Comparison of ENCODE assay signal across 8 cellular contexts in genomic region chr5:140401362-140402257, GRCh38. TPM values are rescaled to one million over a fixed set of nuclear protein-coding genes. Genes with fewer than 3 reads are reported as not detected.
DNase-seq lines count a peak whose midpoint lies in the region; ATAC-seq and TF ChIP-seq lines count a peak whose summit lies in the region.

ANKHD1 (plus strand) TSS chr5:140401833; CDS start chr5:140401968, 135 bp downstream.

- intact Hi-C loops in esophagus muscularis mucosa (cut with DNase I) = loop anchor here (5.0 kb wide), 1 partner anchor 246 kb away; the partner anchor contains the start of genes IK and NDUFA2

- peak; percentile 87 for ATAC-seq in GM21737 (IDR thresholded peaks at IDR 0.05; ENCODE audit: unreplicated experiment)

- peak within 1 kb of the TSS; percentile 75 for H3K27ac ChIP-seq in KMS-11
- H3K27ac ChIP-seq in Peyer's patch = peak within 1 kb of the TSS; percentile 97 to 99 (median 98)
- peak within 1 kb of the TSS; percentile 98 to 99 (median 99) for H3K27ac ChIP-seq in esophagus muscularis mucosa (replicated peaks in 1 of 4)
- H3K27ac ChIP-seq in muscle layer of duodenum (ENCODE audit: low read length) = peak within 1 kb of the TSS; percentile 93

- no peak for TF ChIP-seq EP300 in esophagus muscularis mucosa (IDR thresholded peaks at IDR 0.05)

- H3K4me3 ChIP-seq in KMS-11 (IDR thresholded peaks at IDR 0.05; ENCODE audit: insufficient read depth, low read depth, low read length) = no peak within 1 kb of the TSS
- H3K4me3 ChIP-seq in Peyer's patch = peak within 1 kb of the TSS; percentile 78 to 97 (median 92)
- H3K4me3 ChIP-seq in esophagus muscularis mucosa = peak within 1 kb of the TSS; percentile 91 to 100 (median 99)
- H3K4me3 ChIP-seq in muscle layer of duodenum (ENCODE audit: low read depth in 1 of 2, low read length in 2 of 2) = peak within 1 kb of the TSS; percentile 94 to 99

- H3K4me2 ChIP-seq in KMS-11 = peak within 1 kb of the TSS; percentile 92

- H3K4me1 ChIP-seq in KMS-11 (ENCODE audit: low read depth, poor library complexity, severe bottlenecking) = peaks cover 23% of the 10 kb centered on the region
- peaks cover 0 to 36% (median 8%) of the 10 kb centered on the region in 4 donors for H3K4me1 ChIP-seq in Peyer's patch
- peaks cover 29 to 49% (median 45%) of the 10 kb centered on the region in 4 donors for H3K4me1 ChIP-seq in esophagus muscularis mucosa
- H3K4me1 ChIP-seq in muscle layer of duodenum (ENCODE audit: control insufficient read depth in 1 of 2, insufficient read depth in 2 of 2, low read length in 2 of 2) = peaks cover 0 to 41% of the 10 kb centered on the region in 2 donors

- H3K36me3 ChIP-seq in KMS-11 (ENCODE audit: insufficient read depth) = no peaks in the 10 kb centered on the region; the same call in 1 of the 2 replicates
- peaks cover 0 to 9% (median 0%) of the 10 kb centered on the region in 3 donors for H3K36me3 ChIP-seq in Peyer's patch
- peaks cover 0 to 10% (median 0%) of the 10 kb centered on the region in 4 donors for H3K36me3 ChIP-seq in esophagus muscularis mucosa
- H3K36me3 ChIP-seq in muscle layer of duodenum (ENCODE audit: control insufficient read depth in 1 of 2, insufficient read depth in 2 of 2, low read length in 2 of 2) = no peaks in the 10 kb centered on the region

- TF ChIP-seq POLR2A in Peyer's patch (IDR thresholded peaks at IDR 0.05) (peak; percentile 96 to 99), esophagus muscularis mucosa (IDR thresholded peaks at IDR 0.05; ENCODE audit: low read depth) (peak; percentile 86)

- H2AFZ ChIP-seq in KMS-11 (ENCODE audit: low read depth) = peak within 1 kb of the TSS; percentile 88

- H4K20me1 ChIP-seq in KMS-11 (ENCODE audit: insufficient read depth) = peaks cover 21% of the 10 kb centered on the region

- TF ChIP-seq CTCF in KMS-11 (conservative IDR thresholded peaks at IDR 0.05; ENCODE audit: low read depth, low read length) (no peak), Peyer's patch (IDR thresholded peaks at IDR 0.05) (peak in 3 of 6 experiments; percentile 3 to 10 (median 9)), esophagus muscularis mucosa (IDR thresholded peaks at IDR 0.05) (peak in 1 of 3 experiments; percentile 46)

- no peaks in the 10 kb centered on the region for H3K9me3 ChIP-seq in Peyer's patch
- no peaks in the 10 kb centered on the region for H3K9me3 ChIP-seq in esophagus muscularis mucosa
- no peaks in the 10 kb centered on the region for H3K9me3 ChIP-seq in muscle layer of duodenum (ENCODE audit: control insufficient read depth in 1 of 2, low read length in 2 of 2)

- peak within 1 kb of the TSS; percentile 68 for H3K9ac ChIP-seq in KMS-11

- under 1% methylated on average over 23 of the region's 83 CpGs for WGBS in esophagus muscularis mucosa

- H3K27me3 ChIP-seq in KMS-11 (ENCODE audit: insufficient read depth, low read depth) (no peaks in the 10 kb centered on the region), Peyer's patch (no peaks in the 10 kb centered on the region), esophagus muscularis mucosa (no peaks in the 10 kb centered on the region), muscle layer of duodenum (ENCODE audit: low read depth, low read length) (no peaks in the 10 kb centered on the region)

- H3K79me2 ChIP-seq in KMS-11 (ENCODE audit: insufficient read depth, low read depth) = peaks cover 62% of the 10 kb centered on the region

- DNase-seq in DMS53 treated with DMSO at 0.1 percent for 48 hours (lab: John Stamatoyannopoulos, UW; ENCODE audit: unreplicated experiment) (peak; percentile 99), Peyer's patch (peak; percentile 98 to 99 (median 98)), esophagus muscularis mucosa (ENCODE audit: extremely low spot score) (peak; percentile 100)
- peak; percentile 95 to 96 for DNase-seq in activated T-cell treated with anti-CD3 and anti-CD28 coated beads, Interleukin-2, amount 50 U/mL, for 48 hours
- peak; percentile 96 to 97 for DNase-seq in stimulated activated CD8-positive, alpha-beta memory T cell treated with anti-CD3 and anti-CD28 coated beads, Interleukin-7, amount 100 ng/mL, for 48 hours (ENCODE audit: extremely low read depth in 1 of 2, low read depth in 1 of 2)

RNA-seq across cellular contexts. Expression of gene ANKHD1, which starts in this region (rescaled TPM):
- 100 to 1,000 TPM; 141 to 236 (median 211) TPM for total RNA-seq in Peyer's patch
- 10 to 100 TPM; 58.3 to 94.3 (median 62.2) TPM for total RNA-seq in esophagus muscularis mucosa
